Comparison of ENCODE assay signal across 9 cellular contexts in the genomic region with DNA sequence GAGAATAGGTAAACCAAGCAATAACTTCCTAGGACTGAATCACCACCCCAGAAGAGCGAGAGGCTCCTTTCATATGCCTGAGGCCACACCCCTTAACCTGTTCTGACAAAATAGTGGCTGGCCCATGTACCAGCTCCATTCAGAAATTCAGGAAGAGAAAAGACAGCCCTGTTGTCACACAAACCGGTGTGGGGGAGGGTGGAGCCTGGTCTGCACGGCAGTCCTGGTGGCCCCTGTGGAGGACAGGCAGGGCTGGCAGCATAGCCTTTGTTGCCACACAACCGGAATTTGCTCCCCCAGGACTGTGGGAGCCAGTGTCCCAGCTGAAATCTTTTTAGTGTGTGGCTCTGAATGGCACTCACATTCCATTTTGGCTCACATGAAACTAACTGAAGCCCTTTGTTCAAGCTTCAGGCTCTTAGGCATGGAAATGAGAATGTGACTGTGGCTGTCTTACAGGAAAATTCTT. TPM values are rescaled to one million over a fixed set of nuclear protein-coding genes. Genes with fewer than 3 reads are reported as not detected.
A peak's percentile ranks its signal among the peaks of the same experiment; 100 is the strongest.
DNase-seq lines count a peak whose midpoint lies in the region; ATAC-seq, FAIRE-seq and TF ChIP-seq lines count a peak whose summit lies in the region.
"Had no signal": no experiment of that assay in that cellular context is flagged by ENCODE, and none has a peak within 500 bp of the region (broad histone marks: within the 10 kb centered on the region; RNA-seq: fewer than 3 reads in every experiment).

No MANE protein-coding gene starts in this region.

- H3K9me3 Mint-ChIP-seq in glutamatergic neuron (ENCODE audit: unreplicated experiment), result no peaks in the 10 kb centered on the region

- H3K4me3 Mint-ChIP-seq in glutamatergic neuron (ENCODE audit: unreplicated experiment), result no peak overlapping the region

- no peaks in the 10 kb centered on the region for H3K27me3 ChIP-seq in H7 (ENCODE audit: control insufficient read depth, insufficient read depth, low read length)
- H3K27me3 ChIP-seq in esophagus squamous epithelium, result no peaks in the 10 kb centered on the region

- TF ChIP-seq CTCF in esophagus squamous epithelium (IDR thresholded peaks at IDR 0.05) (no peak), glutamatergic neuron (IDR thresholded peaks at IDR 0.05; ENCODE audit: partially characterized antibody, unreplicated experiment) (no peak)

- H3K27ac Mint-ChIP-seq in glutamatergic neuron (ENCODE audit: unreplicated experiment), result no peak overlapping the region

- H3K4me1 Mint-ChIP-seq in glutamatergic neuron (ENCODE audit: low read depth, unreplicated experiment), result peaks cover 8% of the 10 kb centered on the region

- TF ChIP-seq POLR2A in esophagus squamous epithelium (IDR thresholded peaks at IDR 0.05), result no peak

- no peaks in the 10 kb centered on the region for H3K27me3 Mint-ChIP-seq in glutamatergic neuron (ENCODE audit: unreplicated experiment)

- DNase-seq in H7 (peak; percentile 89), RPMI7951 (ENCODE audit: low read depth) (peak; percentile 59), esophagus squamous epithelium (lab: John Stamatoyannopoulos, UW) (no peak), pons (ENCODE audit: low spot score) (peak; percentile 99), glutamatergic neuron (no peak), HTR-8/SVneo (ENCODE audit: insufficient read length, low spot score) (no peak)
- DNase-seq: NCI-H1694 treated with DMSO at 0.1 percent for 48 hours had no signal

- no peak for FAIRE-seq in HTR-8/SVneo (lab: Jason Lieb, UNC)

- H3K9me3 ChIP-seq in esophagus squamous epithelium, result no peaks in the 10 kb centered on the region

- H3K36me3 Mint-ChIP-seq in glutamatergic neuron (ENCODE audit: unreplicated experiment), result no peaks in the 10 kb centered on the region

- H3K36me3 ChIP-seq in H7 (replicated peaks; ENCODE audit: control insufficient read depth, insufficient read depth, low read length) (peaks cover 4% of the 10 kb centered on the region; the same call in 1 of the 2 replicates), esophagus squamous epithelium (peaks cover 5 to 62% (median 31%) of the 10 kb centered on the region in 3 donors)

- intact Hi-C loops in esophagus squamous epithelium (cut with DNase I), result no loop called here

- peak overlapping the region; percentile 41 to 80 (median 71) for H3K27ac ChIP-seq in esophagus squamous epithelium

- ATAC-seq in HG03097 (IDR thresholded peaks at IDR 0.05; ENCODE audit: low FRiP score, unreplicated experiment) (no peak), HG02798 (IDR thresholded peaks at IDR 0.05; ENCODE audit: poor library complexity, unreplicated experiment) (no peak)

- H3K4me1 ChIP-seq in esophagus squamous epithelium, result peaks cover 7 to 17% (median 16%) of the 10 kb centered on the region in 3 donors

- H3K4me3 ChIP-seq in H7 (ENCODE audit: insufficient read depth, low read depth, low read length), result no peak overlapping the region
- no peak overlapping the region for H3K4me3 ChIP-seq in esophagus squamous epithelium

- 28 to 33% methylated on average over 4 of the region's 4 CpGs for WGBS in esophagus squamous epithelium, 2 donors

RNA-seq across cellular contexts. Expression of a gene that starts 23.8 kb away (rescaled TPM):
- total RNA-seq in H7 (2014; rRNA removed; shearing (Covaris generic)), result 0.15 TPM in 1 of 2 replicates, not detected in the other
- not detected in 2 replicates for total RNA-seq in RPMI7951 (2014; rRNA removed; shearing (Covaris generic))
- total RNA-seq in esophagus squamous epithelium (not detected), glutamatergic neuron (ENCODE audit: unreplicated experiment) (not detected)

RNA-seq across cellular contexts. Expression of a gene that starts 46.2 kb away (rescaled TPM):
- 54.4 and 69.6 TPM in 2 replicates for total RNA-seq in H7 (2014; rRNA removed; shearing (Covaris generic))
- total RNA-seq in RPMI7951 (2014; rRNA removed; shearing (Covaris generic)), result 73.8 and 86.6 TPM in 2 replicates
- total RNA-seq in esophagus squamous epithelium, result 10 to 100 TPM in 3 of 4 donors, 1 to 10 TPM in 1; 5.0 to 32.3 (median 15.0) TPM
- total RNA-seq in glutamatergic neuron (ENCODE audit: unreplicated experiment), result 15.8 TPM

Comparison
In these comparisons a context has a peak if more than half of its experiments do, and no peak if none do; other contexts are left out.
1. DNase-seq: peak in H7 (single experiment), RPMI7951 (single experiment) and pons (single experiment); none in esophagus squamous epithelium (single experiment), glutamatergic neuron (single experiment) and HTR-8/SVneo (single experiment).